Comparison of ENCODE assay signal across 10 cellular contexts in genomic region chr7:17640730-17641377, GRCh38.
DNase-seq lines count a peak whose midpoint lies in the region; ATAC-seq, FAIRE-seq and TF ChIP-seq lines count a peak whose summit lies in the region.
"Had no signal": no experiment of that assay in that cellular context is flagged by ENCODE, and none has a peak within 500 bp of the region (broad histone marks: within the 10 kb centered on the region; RNA-seq: fewer than 3 reads in every experiment).

No MANE protein-coding gene starts in this region.

- TF ChIP-seq EP300 in transverse colon (IDR thresholded peaks at IDR 0.05; ENCODE audit: low read depth): no peak

- no peak overlapping the region for H3K27ac ChIP-seq in transverse colon

- intact Hi-C loops in transverse colon (cut with DNase I; ENCODE audit: low total_unique reads): no loop called here

- in situ Hi-C loops in transverse colon (cut with MboI; ENCODE audit: low pct_ligation_motif_present in 1 of 4, low pct_unique_long_range_greater_than_20kb in 1 of 4, low sequenced_read_pairs in 3 of 4): loop anchor here in 3 of 4 donors (10.0 to 25.0 kb wide), 3 partner anchors 326 to 654 kb away; no protein-coding TSS in a partner anchor

- no peak for TF ChIP-seq POLR2A in transverse colon (IDR thresholded peaks at IDR 0.05)

- H3K27me3 ChIP-seq in transverse colon: no peaks in the 10 kb centered on the region

- 46 to 52% methylated on average over 4 of the region's 4 CpGs for WGBS in transverse colon (ENCODE audit: low coverage in 1 of 2), 2 donors

- H3K4me1 ChIP-seq in transverse colon: no peaks in the 10 kb centered on the region

- no peaks in the 10 kb centered on the region for H3K9me3 ChIP-seq in transverse colon

- no peaks in the 10 kb centered on the region for H3K36me3 ChIP-seq in transverse colon

- FAIRE-seq in D721Med (lab: Jason Lieb, UNC): no peak

- TF ChIP-seq CTCF in D721Med (IDR thresholded peaks at IDR 0.05; ENCODE audit: insufficient read depth, missing control alignments): peak; percentile 54
- peak; percentile 55 to 68 (median 65) for TF ChIP-seq CTCF in transverse colon (IDR thresholded peaks at IDR 0.05)

- ATAC-seq in GM18868 (IDR thresholded peaks at IDR 0.05; ENCODE audit: unreplicated experiment): peak; percentile 83
- ATAC-seq in GM18520 (IDR thresholded peaks at IDR 0.05; ENCODE audit: unreplicated experiment): no peak
- no peak for ATAC-seq in GM21526 (IDR thresholded peaks at IDR 0.05; ENCODE audit: low FRiP score, unreplicated experiment)
- ATAC-seq: naive thymus-derived CD8-positive, alpha-beta T cell; T-helper 17 cell had no signal

- H3K4me3 ChIP-seq in transverse colon: no peak overlapping the region

- no peak for DNase-seq in D721Med (ENCODE audit: insufficient read length, low spot score)
- peak; percentile 57 for DNase-seq in LHCN-M2 (ENCODE audit: low read depth)
- peak; percentile 6 to 20 for DNase-seq in activated CD4-positive, alpha-beta T cell treated with anti-CD3 and anti-CD28 coated beads, Interleukin-2, amount 50 U/mL, for 48 hours
- DNase-seq in iPS-NIHi11 (ENCODE audit: low spot score): peak; percentile 57
- DNase-seq in transverse colon: no peak

Comparison
In these comparisons a context has a peak if more than half of its experiments do, and no peak if none do; other contexts are left out.
1. DNase-seq: peak in LHCN-M2 (single experiment), activated CD4-positive, alpha-beta T cell treated with anti-CD3 and anti-CD28 coated beads, Interleukin-2, amount 50 U/mL, for 48 hours (2 of 2) and iPS-NIHi11 (single experiment); none in D721Med (single experiment) and transverse colon (single experiment).